In the genomic region with DNA sequence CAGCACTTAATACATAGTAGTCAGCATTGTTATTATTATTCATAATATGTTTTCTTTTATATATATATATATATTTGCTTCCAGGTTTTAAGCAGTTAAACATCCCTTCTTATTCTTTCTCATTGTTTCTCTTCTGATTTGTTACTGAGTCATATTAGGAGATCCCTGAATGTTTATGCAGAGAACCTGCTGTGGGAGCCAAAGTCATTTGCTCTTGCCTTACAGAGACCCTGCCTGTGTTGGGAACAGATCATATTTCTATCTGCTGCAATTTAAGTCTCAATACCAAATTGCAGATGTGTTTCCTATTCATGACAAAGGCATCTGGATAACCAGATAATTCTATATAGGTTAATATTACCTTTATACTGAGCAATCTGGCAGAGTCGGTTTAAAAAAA, we compare ENCODE assay signal across 23 cellular contexts.
DNase-seq lines count a peak whose midpoint lies in the region; ATAC-seq, FAIRE-seq and TF ChIP-seq lines count a peak whose summit lies in the region.
"Had no signal": no experiment of that assay in that cellular context is flagged by ENCODE, and none has a peak within 500 bp of the region (broad histone marks: within the 10 kb centered on the region; RNA-seq: fewer than 3 reads in every experiment).

No MANE protein-coding gene starts in this region.

- intact Hi-C loops in HepG2 (cut with micrococcal nuclease; ENCODE audit: unreplicated experiment), result no loop called here

- H3K4me3 ChIP-seq in astrocyte (ENCODE audit: insufficient read depth, low read depth, low read length) (no peak overlapping the region), fibroblast of lung (replicated peaks in 1 of 4; ENCODE audit: control extremely low read depth in 1 of 4, insufficient read depth in 1 of 4, low read depth in 3 of 4, low read length in 4 of 4) (no peak overlapping the region), HepG2 (replicated peaks in 1 of 3; ENCODE audit: insufficient read depth in 1 of 3, low read depth in 2 of 3, low read length in 3 of 3) (no peak overlapping the region)
- H3K4me3 ChIP-seq: BLaER1 treated with 17β-estradiol and CSF1 and Interleukin-3, amounts not matched to agents 10 nM and 100 nM; HAP-1; Peyer's patch; SJCRH30 had no signal

- TF ChIP-seq RAD21 in HepG2 (CRISPR knock-in tag; IDR thresholded peaks at IDR 0.05), result no peak

- FAIRE-seq in astrocyte (lab: Jason Lieb, UNC) (peak; percentile 17), HepG2 (lab: Jason Lieb, UNC) (no peak)

- H3K4me2 ChIP-seq in astrocyte (ENCODE audit: low read length), result peak overlapping the region; percentile 22
- no peak overlapping the region for H3K4me2 ChIP-seq in fibroblast of lung (ENCODE audit: extremely low read depth, insufficient read depth, low read length)
- H3K4me2 ChIP-seq in HepG2 (ENCODE audit: low read depth, low read length), result no peak overlapping the region
- H3K4me2 ChIP-seq: BLaER1 treated with 17β-estradiol and CSF1 and Interleukin-3, amounts not matched to agents 10 nM and 100 nM had no signal

- H3K9me3 Mint-ChIP-seq in astrocyte (ENCODE audit: unreplicated experiment), result no peaks in the 10 kb centered on the region
- H3K9me3 Mint-ChIP-seq: CD8-positive, alpha-beta T cell had no signal

- H3K9ac ChIP-seq in astrocyte (ENCODE audit: low read length) (no peak overlapping the region), fibroblast of lung (ENCODE audit: insufficient read depth, low read length) (no peak overlapping the region), HepG2 (ENCODE audit: insufficient read depth, low read depth, low read length) (no peak overlapping the region)
- H3K9ac ChIP-seq: BLaER1 treated with 17β-estradiol and CSF1 and Interleukin-3, amounts not matched to agents 10 nM and 100 nM had no signal

- no peaks in the 10 kb centered on the region for H4K20me1 ChIP-seq in astrocyte (ENCODE audit: insufficient read depth, low read length)
- no peaks in the 10 kb centered on the region for H4K20me1 ChIP-seq in fibroblast of lung (ENCODE audit: control insufficient read depth, extremely low read depth, insufficient read depth, low read length)
- no peaks in the 10 kb centered on the region for H4K20me1 ChIP-seq in HepG2 (ENCODE audit: insufficient read depth, low read length)
- H4K20me1 ChIP-seq: BLaER1 treated with 17β-estradiol and CSF1 and Interleukin-3, amounts not matched to agents 10 nM and 100 nM had no signal

- BruUV-seq in HepG2 (replicated peaks; lab: Mats Ljungman, UMichigan), result no TSS peak

- no peak overlapping the region for H3K27ac Mint-ChIP-seq in astrocyte (ENCODE audit: unreplicated experiment)
- H3K27ac Mint-ChIP-seq: CD8-positive, alpha-beta T cell; IgD-negative memory B cell had no signal

- H3K4me1 Mint-ChIP-seq in astrocyte (ENCODE audit: low read depth, unreplicated experiment), result peaks cover 20% of the 10 kb centered on the region
- H3K4me1 Mint-ChIP-seq: IgD-negative memory B cell had no signal

- H3K36me3 ChIP-seq in astrocyte (ENCODE audit: insufficient read depth, low read length) (no peaks in the 10 kb centered on the region), fibroblast of lung (ENCODE audit: control insufficient read depth, insufficient read depth, low read length) (no peaks in the 10 kb centered on the region), HepG2 (replicated peaks in 1 of 2; ENCODE audit: control insufficient read depth in 1 of 2, insufficient read depth in 2 of 2, low read length in 2 of 2) (no peaks in the 10 kb centered on the region)
- H3K36me3 ChIP-seq: HAP-1, Peyer's patch, SJCRH30 had no signal

- H3K27ac ChIP-seq in astrocyte (ENCODE audit: low read depth, low read length) (no peak overlapping the region), fibroblast of lung (ENCODE audit: insufficient read depth, low read length) (no peak overlapping the region), HepG2 (ENCODE audit: extremely low read length, insufficient read depth, low read length) (no peak overlapping the region)
- H3K27ac ChIP-seq: BLaER1 treated with 17β-estradiol and CSF1 and Interleukin-3, amounts not matched to agents 10 nM and 100 nM; Peyer's patch; SJCRH30 had no signal

- H3K4me1 ChIP-seq in astrocyte (ENCODE audit: insufficient read depth, low read length), result peaks cover 5% of the 10 kb centered on the region
- H3K4me1 ChIP-seq in fibroblast of lung (ENCODE audit: control insufficient read depth, extremely low read depth, insufficient read depth, low read length), result no peaks in the 10 kb centered on the region
- no peaks in the 10 kb centered on the region for H3K4me1 ChIP-seq in HepG2 (ENCODE audit: insufficient read depth, low read length)
- H3K4me1 ChIP-seq: BLaER1 treated with 17β-estradiol and CSF1 and Interleukin-3, amounts not matched to agents 10 nM and 100 nM; HAP-1; Peyer's patch had no signal

- WGBS in HepG2 (ENCODE audit: low lambda C conversion rate), result 82% methylated on average over 1 of the region's 1 CpG

- TF ChIP-seq POLR2A in HepG2 (IDR thresholded peaks at IDR 0.05; ENCODE audit: insufficient read depth in 1 of 2, low read depth in 2 of 2, low read length in 2 of 2), result no peak

- H3K79me2 ChIP-seq in astrocyte (ENCODE audit: insufficient read depth, low read length), result no peaks in the 10 kb centered on the region
- no peaks in the 10 kb centered on the region for H3K79me2 ChIP-seq in fibroblast of lung (ENCODE audit: control insufficient read depth, insufficient read depth, low read length)
- no peaks in the 10 kb centered on the region for H3K79me2 ChIP-seq in HepG2 (ENCODE audit: insufficient read depth, low read length)

- no peak for TF ChIP-seq CTCF in astrocyte (IDR thresholded peaks at IDR 0.05; ENCODE audit: insufficient read depth, low read depth, low read length)
- TF ChIP-seq CTCF in fibroblast of lung (conservative IDR thresholded peaks at IDR 0.05 in 1 of 2, IDR thresholded peaks at IDR 0.05 in 1 of 2; ENCODE audit: low read depth in 1 of 2, low read length in 2 of 2), result no peak
- TF ChIP-seq CTCF in HepG2 (CRISPR knock-in tag; IDR thresholded peaks at IDR 0.05), result no peak

- H3K9me3 ChIP-seq in astrocyte (ENCODE audit: insufficient read depth, low read depth, low read length), result no peaks in the 10 kb centered on the region
- no peaks in the 10 kb centered on the region for H3K9me3 ChIP-seq in fibroblast of lung (ENCODE audit: control insufficient read depth, insufficient read depth, low read depth, low read length)
- no peaks in the 10 kb centered on the region for H3K9me3 ChIP-seq in HepG2 (ENCODE audit: low read length)
- H3K9me3 ChIP-seq: BLaER1 treated with 17β-estradiol and CSF1 and Interleukin-3, amounts not matched to agents 10 nM and 100 nM; HAP-1; Peyer's patch; SJCRH30 had no signal

- H3K27me3 ChIP-seq in astrocyte (ENCODE audit: insufficient read depth, low read length) (no peaks in the 10 kb centered on the region), fibroblast of lung (ENCODE audit: control insufficient read depth, insufficient read depth, low read length) (no peaks in the 10 kb centered on the region), HepG2 (ENCODE audit: control insufficient read depth in 1 of 2, insufficient read depth in 2 of 2, low read length in 2 of 2) (peaks cover 0 to 6% of the 10 kb centered on the region in 2 experiments; a peak in 2 of 5 replicates)
- H3K27me3 ChIP-seq: BLaER1 treated with 17β-estradiol and CSF1 and Interleukin-3, amounts not matched to agents 10 nM and 100 nM; Peyer's patch; SJCRH30 had no signal

- DNase-seq in HT1080 (ENCODE audit: low read depth) (peak; percentile 51), astrocyte (ENCODE audit: low read depth) (peak; percentile 45), fibroblast of lung (ENCODE audit: low read depth in 2 of 2) (peak; percentile 59 to 65), SW 1271 (lab: John Stamatoyannopoulos, UW) (no peak), HepG2 (ENCODE audit: low spot score) (no peak)
- DNase-seq: ACHN; Calu3; CD8-positive, alpha-beta T cell; DMS153; NCI-H1694; NCI-H2081; NCI-H2171; NCI-H345; NCI-H524; NCI-H774; NK-92 treated with Interleukin-12 subunit alpha and Interleukin-12 subunit beta, amount 100 ng/mL, for 24 hours; Peyer's patch; SJCRH30 had no signal

- H3K36me3 Mint-ChIP-seq in astrocyte (ENCODE audit: low read depth, unreplicated experiment), result peaks cover 4% of the 10 kb centered on the region
- H3K36me3 Mint-ChIP-seq: CD8-positive, alpha-beta T cell; IgD-negative memory B cell had no signal

- no peak overlapping the region for H2AFZ ChIP-seq in astrocyte (ENCODE audit: low read depth, low read length)
- H2AFZ ChIP-seq in fibroblast of lung (ENCODE audit: low read length), result no peak overlapping the region
- H2AFZ ChIP-seq in HepG2 (ENCODE audit: low read length), result no peak overlapping the region

- H3K27me3 Mint-ChIP-seq in astrocyte (ENCODE audit: low read depth, unreplicated experiment), result no peaks in the 10 kb centered on the region

- POLR2A ChIA-PET in HepG2 (lab: Yijun Ruan, JAX), result no interaction called here

- in situ Hi-C loops in HepG2 (cut with HindIII; ENCODE audit: extremely low pct_ligation_motif_present, low pct_unique_long_range_greater_than_20kb), result no loop called here

- no peak for TF ChIP-seq EP300 in HepG2 (IDR thresholded peaks at IDR 0.05; ENCODE audit: low read depth in 2 of 2, low read length in 2 of 2)
- no peak for TF ChIP-seq EP300 in HepG2 (CRISPR knock-in tag; IDR thresholded peaks at IDR 0.05; ENCODE audit: borderline replicate concordance)

- CTCF ChIA-PET in HepG2 (lab: Yijun Ruan, JAX; ENCODE audit: low intra/inter-chr PET ratio, low total read pairs), result no interaction called here

- H3K4me3 Mint-ChIP-seq in astrocyte (ENCODE audit: unreplicated experiment), result no peak overlapping the region
- H3K4me3 Mint-ChIP-seq: CD8-positive, alpha-beta T cell; IgD-negative memory B cell had no signal

- ATAC-seq in HepG2, result no peak
- ATAC-seq in GM21723 (IDR thresholded peaks at IDR 0.05; ENCODE audit: unreplicated experiment), result no peak
- ATAC-seq in GM21367 (IDR thresholded peaks at IDR 0.05; ENCODE audit: unreplicated experiment), result no peak
- ATAC-seq: CD8-positive, alpha-beta T cell had no signal

TF ChIP-seq in HepG2, 621 proteins besides CTCF, POLR2A, EP300 and RAD21 (continues in another document):
- TF ChIP-seq BHLHE40 (IDR thresholded peaks at IDR 0.05; ENCODE audit: low read length), result no peak
- no peak for TF ChIP-seq ZNF3 (CRISPR knock-in tag; IDR thresholded peaks at IDR 0.05)
- no peak for TF ChIP-seq HOXA3 (CRISPR knock-in tag; IDR thresholded peaks at IDR 0.05)
- TF ChIP-seq PAWR (CRISPR knock-in tag; IDR thresholded peaks at IDR 0.05; ENCODE audit: borderline replicate concordance), result no peak
- TF ChIP-seq GABPB1 (CRISPR knock-in tag; IDR thresholded peaks at IDR 0.05), result no peak
- no peak for TF ChIP-seq ZNF747 (CRISPR knock-in tag; IDR thresholded peaks at IDR 0.05; ENCODE audit: borderline replicate concordance)
- TF ChIP-seq TAF15 (IDR thresholded peaks at IDR 0.05; ENCODE audit: low read depth, low read length, poor library complexity, severe bottlenecking), result no peak

Comparison
In these comparisons a context has a peak if more than half of its experiments do, and no peak if none do; other contexts are left out.
1. DNase-seq: peak in HT1080 (single experiment), astrocyte (single experiment) and fibroblast of lung (2 of 2); none in SW 1271 (0 of 2) and HepG2 (single experiment).